8 cellular contexts compared by ENCODE assay signal in the genomic region with DNA sequence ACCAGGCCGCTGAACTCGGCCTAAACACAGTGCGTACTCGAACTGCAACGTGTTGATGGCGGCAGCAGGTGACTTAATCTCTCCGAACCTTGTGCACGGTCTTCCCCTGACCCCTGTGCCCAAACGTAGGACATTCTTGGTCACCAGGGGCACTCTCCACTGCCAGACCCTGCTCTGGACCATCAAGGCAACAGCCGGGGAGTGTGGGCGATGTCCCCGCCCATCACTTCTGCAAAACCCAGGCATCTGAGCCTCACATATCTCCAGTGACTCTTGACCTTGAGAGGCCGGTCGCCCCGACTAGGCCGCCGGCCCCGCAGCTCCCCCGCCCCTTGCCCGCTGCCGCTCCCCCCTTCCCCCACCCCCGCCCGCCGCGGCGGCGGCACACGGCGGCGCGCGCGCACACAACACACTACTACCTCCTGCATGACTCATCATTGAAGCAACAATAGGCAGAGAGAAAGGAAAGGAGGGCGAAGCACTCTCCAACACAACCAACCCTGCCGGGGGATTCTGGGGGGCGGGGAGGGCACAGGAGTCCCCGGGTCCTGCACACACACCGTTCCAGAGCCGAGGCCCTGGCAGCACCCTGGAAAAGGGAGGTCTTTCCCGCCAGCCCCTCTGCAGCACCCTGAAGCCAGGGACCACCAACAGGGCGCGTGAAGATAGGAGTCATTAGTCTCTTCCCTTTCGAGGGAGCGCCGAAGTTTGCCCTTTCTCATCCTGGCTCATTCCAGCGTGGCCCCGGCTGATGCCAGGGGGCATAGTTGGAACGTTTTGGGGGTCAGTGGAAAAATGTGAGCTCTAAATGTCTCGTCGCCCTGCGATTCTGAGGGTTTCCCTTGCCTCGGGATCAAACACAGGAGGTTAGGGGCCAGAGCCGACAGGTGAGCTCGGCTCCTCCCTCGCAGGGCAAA. TPM values are rescaled to one million over a fixed set of nuclear protein-coding genes. Genes with fewer than 3 reads are reported as not detected.
DNase-seq lines count a peak whose midpoint lies in the region; ATAC-seq, FAIRE-seq and TF ChIP-seq lines count a peak whose summit lies in the region.

No MANE protein-coding gene starts in this region.

- dilution Hi-C loops in keratinocyte (cut with MboI; ENCODE audit: extremely low pct_ligation_motif_present, low sequenced_read_pairs) = no loop called here

- H3K79me2 ChIP-seq in keratinocyte (ENCODE audit: control insufficient read depth, insufficient read depth, low read length) = peaks cover 35% of the 10 kb centered on the region

- peaks cover 46% of the 10 kb centered on the region for H3K4me1 ChIP-seq in keratinocyte (ENCODE audit: control insufficient read depth, extremely low read depth, insufficient read depth, low read length)

- no peak overlapping the region for H2AFZ ChIP-seq in keratinocyte (ENCODE audit: control insufficient read depth, low read length)

- peak overlapping the region; percentile 64 to 98 for H3K4me3 ChIP-seq in cardiac fibroblast (replicated peaks in 1 of 2; ENCODE audit: low read depth in 2 of 2, low read length in 2 of 2)
- H3K4me3 ChIP-seq in keratinocyte (ENCODE audit: control insufficient read depth in 2 of 3, extremely low read depth in 1 of 3, insufficient read depth in 2 of 3, low read depth in 1 of 3, low read length in 3 of 3) = peak overlapping the region; percentile 65 to 97 (median 84)

- peak overlapping the region; percentile 91 for H3K4me2 ChIP-seq in keratinocyte (ENCODE audit: control insufficient read depth, extremely low read depth, insufficient read depth, low read depth, low read length)

- DNase-seq in EH (ENCODE audit: low read depth) (peak; percentile 82), NCI-H146 (lab: John Stamatoyannopoulos, UW) (peak; percentile 77), cardiac fibroblast (ENCODE audit: low read depth in 2 of 2) (peak; percentile 82 to 85), keratinocyte (ENCODE audit: low read depth, low spot score) (no peak)
- peak in 3 of 4 experiments; percentile 27 to 36 (median 28) for DNase-seq in activated CD4-positive, CD25-positive, alpha-beta regulatory T cell (lab: John Stamatoyannopoulos, UW)
- DNase-seq in stimulated activated CD4-positive, alpha-beta T cell treated with anti-CD3 and anti-CD28 coated beads, Interleukin-12 subunit alpha, Interleukin-12 subunit beta, amount 100 ng/mL, for 48 hours (ENCODE audit: low read depth in 2 of 3, low spot score in 1 of 3) = peak in 2 of 3 donors; percentile 40 to 42

- H3K27ac ChIP-seq in keratinocyte (ENCODE audit: control insufficient read depth, insufficient read depth, low read length) = peak overlapping the region; percentile 93

- H3K9me1 ChIP-seq in keratinocyte (ENCODE audit: control insufficient read depth, extremely low read depth, insufficient read depth, low read length) = no peaks in the 10 kb centered on the region

- no peak for TF ChIP-seq CTCF in cardiac fibroblast (IDR thresholded peaks at IDR 0.05; ENCODE audit: low read depth, low read length)
- no peak for TF ChIP-seq CTCF in keratinocyte (optimal IDR thresholded peaks at IDR 0.05 in 1 of 3, IDR thresholded peaks at IDR 0.05 in 1 of 3, conservative IDR thresholded peaks at IDR 0.05 in 1 of 3; ENCODE audit: extremely low read depth in 1 of 3, insufficient read depth in 2 of 3, low read length in 3 of 3)

- ATAC-seq in HG03342 (IDR thresholded peaks at IDR 0.05; ENCODE audit: unreplicated experiment) (no peak), GM18907 (IDR thresholded peaks at IDR 0.05; ENCODE audit: unreplicated experiment) (no peak)

- no peak for FAIRE-seq in keratinocyte (lab: Jason Lieb, UNC)

- H3K36me3 ChIP-seq in keratinocyte (ENCODE audit: control insufficient read depth in 2 of 2, extremely low read depth in 1 of 2, insufficient read depth in 2 of 2, low read length in 2 of 2) = peaks cover 0 to 2% of the 10 kb centered on the region in 2 experiments

- peak overlapping the region; percentile 99 for H3K9ac ChIP-seq in keratinocyte (ENCODE audit: control insufficient read depth, extremely low read depth, insufficient read depth, low read length)

- no peaks in the 10 kb centered on the region for H3K27me3 ChIP-seq in keratinocyte (ENCODE audit: control insufficient read depth, extremely low read depth, insufficient read depth, low read length)

- no peaks in the 10 kb centered on the region for H4K20me1 ChIP-seq in keratinocyte (ENCODE audit: control insufficient read depth, extremely low read depth, insufficient read depth, low read length)

- H3K9me3 ChIP-seq in keratinocyte (ENCODE audit: control insufficient read depth, low read depth, low read length) = no peaks in the 10 kb centered on the region

RNA-seq across cellular contexts. Expression of a gene that starts 1.9 kb away (rescaled TPM):
- 2.0 to 3.6 TPM (median 2.3 TPM) in 3 replicates for polyA plus RNA-seq in keratinocyte
- polyA plus RNA-seq in keratinocyte (2011; ENCODE audit: low read depth) = 12.9 TPM
- 1.3 and 2.4 TPM in 2 replicates for polyA plus RNA-seq in keratinocyte (2011; cell fraction: cytosol; rRNA removed)
- 12.2 and 20.7 TPM in 2 replicates for polyA plus RNA-seq in keratinocyte (2011; cell fraction: nucleus; rRNA removed)
- polyA plus RNA-seq in keratinocyte (2012; ENCODE audit: low replicate concordance) = 10.4 and 16.5 TPM in 2 replicates
- polyA minus RNA-seq in keratinocyte = 3.8 to 8.5 TPM (median 4.9 TPM) in 3 replicates
- 10.0 TPM for polyA minus RNA-seq in keratinocyte (2011; cell fraction: cytosol; rRNA and poly(A)+ RNA removed)
- 7.6 and 10.6 TPM in 2 replicates for polyA minus RNA-seq in keratinocyte (2011; cell fraction: nucleus; rRNA and poly(A)+ RNA removed)
